ENCODE assay signal across 9 cellular contexts in genomic region chr10:53601260-53601875, GRCh38.
DNase-seq lines count a peak whose midpoint lies in the region; TF ChIP-seq lines count a peak whose summit lies in the region.
"Had no signal": no experiment of that assay in that cellular context is flagged by ENCODE, and none has a peak within 500 bp of the region (broad histone marks: within the 10 kb centered on the region; RNA-seq: fewer than 3 reads in every experiment).

No MANE protein-coding gene starts in this region.

- no peak for TF ChIP-seq EP300 in suprapubic skin (IDR thresholded peaks at IDR 0.05)

- DNase-seq in D341Med (ENCODE audit: low spot score) (peak; percentile 39), GM20000 (ENCODE audit: low spot score) (peak; percentile 14), LHCN-M2 (ENCODE audit: low read depth) (peak; percentile 14), glomerular visceral epithelial cell (ENCODE audit: extremely low spot score) (peak; percentile 36), suprapubic skin (ENCODE audit: low spot score in 2 of 2) (no peak), epidermal melanocyte (ENCODE audit: insufficient read length, low spot score) (no peak)
- no peak for DNase-seq in activated T-cell treated with anti-CD3 and anti-CD28 coated beads, Interleukin-2, amount 50 U/mL, for 1 hour

- 0 out of 2 replicates have a peak, but pooled peaks cover 2% of the 10 kb centered on the region for H4K20me1 ChIP-seq in SU-DHL-6 (ENCODE audit: low read depth, low read length)

- no peaks in the 10 kb centered on the region for H3K79me2 ChIP-seq in SU-DHL-6 (ENCODE audit: insufficient read depth, low read length)

- no peak overlapping the region for H2AFZ ChIP-seq in SU-DHL-6 (ENCODE audit: low read depth, low read length, severe bottlenecking)

- H3K36me3 ChIP-seq in SU-DHL-6 (ENCODE audit: low read length) (no peaks in the 10 kb centered on the region), suprapubic skin (no peaks in the 10 kb centered on the region)
- H3K36me3 ChIP-seq: SJSA1 had no signal

- no peaks in the 10 kb centered on the region for H3K9me2 ChIP-seq in SU-DHL-6 (replicated peaks; ENCODE audit: insufficient read depth, low read length)

- peaks cover 3% of the 10 kb centered on the region for H3K4me1 ChIP-seq in suprapubic skin
- H3K4me1 ChIP-seq: SJSA1 had no signal

- TF ChIP-seq CTCF in GM20000 (IDR thresholded peaks at IDR 0.05; ENCODE audit: extremely low read depth, missing control alignments) (peak; percentile 86), SU-DHL-6 (IDR thresholded peaks at IDR 0.05; ENCODE audit: insufficient read depth, low read length, poor library complexity, severe bottlenecking) (peak; percentile 86), suprapubic skin (IDR thresholded peaks at IDR 0.05) (peak; percentile 31 to 67)

- no peak for TF ChIP-seq POLR2A in suprapubic skin (IDR thresholded peaks at IDR 0.05)

- no peaks in the 10 kb centered on the region for H3F3A ChIP-seq in SU-DHL-6 (ENCODE audit: insufficient read depth)

- WGBS in suprapubic skin = 15% methylated on average over 11 of the region's 11 CpGs

- H3K9ac ChIP-seq in SU-DHL-6 (ENCODE audit: low read length) = no peak overlapping the region

- H3K4me2 ChIP-seq in SU-DHL-6 (ENCODE audit: low read depth, low read length, poor library complexity, severe bottlenecking) = no peak overlapping the region

- H3K27me3 ChIP-seq in SU-DHL-6 (ENCODE audit: low read length) = no peaks in the 10 kb centered on the region
- H3K27me3 ChIP-seq in suprapubic skin = no peaks in the 10 kb centered on the region
- H3K27me3 ChIP-seq: SJSA1 had no signal

- H3K9me3 ChIP-seq in SU-DHL-6 (ENCODE audit: insufficient read depth, low read length) (no peaks in the 10 kb centered on the region), suprapubic skin (no peaks in the 10 kb centered on the region)

- H3K27ac ChIP-seq in SU-DHL-6 (ENCODE audit: low read depth, low read length) = no peak overlapping the region
- H3K27ac ChIP-seq in suprapubic skin = no peak overlapping the region
- H3K27ac ChIP-seq: SJSA1 had no signal

- H3K4me3 ChIP-seq in SU-DHL-6 (ENCODE audit: insufficient read depth, low read length, poor library complexity, severe bottlenecking) (no peak overlapping the region), suprapubic skin (no peak overlapping the region)
- H3K4me3 ChIP-seq: SJSA1 had no signal

Comparison
In these comparisons a context has a peak if more than half of its experiments do, and no peak if none do; other contexts are left out.
1. DNase-seq: peak in D341Med (single experiment), GM20000 (single experiment), LHCN-M2 (single experiment) and glomerular visceral epithelial cell (single experiment); none in suprapubic skin (0 of 2), activated T-cell treated with anti-CD3 and anti-CD28 coated beads, Interleukin-2, amount 50 U/mL, for 1 hour (single experiment) and epidermal melanocyte (single experiment).
2. Peak in every context shown above with its lines, with median percentiles within 50 percentile points of each other: CTCF ChIP-seq.